In the genomic region with DNA sequence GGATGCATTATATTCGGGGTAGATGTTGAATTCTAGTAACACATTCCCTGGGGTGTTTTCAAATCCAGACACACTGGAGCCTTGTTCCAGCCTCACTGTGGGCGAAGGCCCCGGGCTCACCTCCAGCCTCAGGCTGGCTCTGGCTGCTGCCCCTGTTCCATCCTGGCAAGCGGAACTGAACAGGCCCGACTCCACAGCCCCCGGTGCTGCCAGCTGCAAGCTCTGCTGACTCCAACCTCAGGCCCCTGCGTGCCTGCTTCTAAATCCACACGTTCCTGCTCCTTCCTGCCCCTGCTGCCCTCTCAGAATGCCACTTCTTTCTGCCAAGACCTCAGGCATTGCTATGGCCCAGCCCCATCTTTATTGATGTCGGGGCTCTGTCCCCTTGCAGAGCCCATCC, we compare ENCODE assay signal across 10 cellular contexts.
DNase-seq lines count a peak whose midpoint lies in the region; ATAC-seq and TF ChIP-seq lines count a peak whose summit lies in the region.
"Had no signal": no experiment of that assay in that cellular context is flagged by ENCODE, and none has a peak within 500 bp of the region (broad histone marks: within the 10 kb centered on the region; RNA-seq: fewer than 3 reads in every experiment).

No MANE protein-coding gene starts in this region.

- TF ChIP-seq EP300 in Ishikawa (IDR thresholded peaks at IDR 0.05; ENCODE audit: borderline replicate concordance): no peak

- DNase-seq in cerebellum (ENCODE audit: low spot score) (peak; percentile 51), kidney tubule cell (ENCODE audit: low spot score) (peak; percentile 47), T-cell (no peak), AG08396 (ENCODE audit: low spot score) (no peak), GM10248 (ENCODE audit: extremely low spot score) (no peak)
- DNase-seq: activated T-cell treated with anti-CD3 and anti-CD28 coated beads, Interleukin-2, amount 50 U/mL, for 24 hours; NCI-H2081 had no signal

- peaks cover 31 to 48% (median 34%) of the 10 kb centered on the region in 3 donors for H3K4me1 Mint-ChIP-seq in T-cell

- no peaks in the 10 kb centered on the region for H3K27me3 Mint-ChIP-seq in T-cell
- H3K27me3 Mint-ChIP-seq: activated T-cell treated with anti-CD3 and anti-CD28 coated beads, Interleukin-2, amount 50 U/mL, for 24 hours had no signal

- no peak overlapping the region for H3K4me3 Mint-ChIP-seq in T-cell
- H3K4me3 Mint-ChIP-seq: activated T-cell treated with anti-CD3 and anti-CD28 coated beads, Interleukin-2, amount 50 U/mL, for 24 hours had no signal

- TF ChIP-seq RAD21 in Ishikawa (IDR thresholded peaks at IDR 0.05; ENCODE audit: low read depth): no peak

- H3K4me3 ChIP-seq in skin epidermis: no peak overlapping the region

- no peaks in the 10 kb centered on the region for H3K36me3 Mint-ChIP-seq in T-cell

- no peak overlapping the region for H3K27ac Mint-ChIP-seq in T-cell
- H3K27ac Mint-ChIP-seq: activated T-cell treated with anti-CD3 and anti-CD28 coated beads, Interleukin-2, amount 50 U/mL, for 24 hours had no signal

- CTCF ChIA-PET in T-cell (lab: Charles Lee) (no interaction called here), GM10248 (lab: Yijun Ruan, JAX) (interaction anchor here (1.1 to 1.9 kb wide), 3 partner anchors 10 to 28 kb away, joined by 3 to 9 read pairs (median 4); no protein-coding TSS in a partner anchor)

- peak overlapping the region in 20 of 21 experiments; percentile 25 to 82 (median 66) for H3K27ac ChIP-seq in skin epidermis

- H3K9me3 Mint-ChIP-seq in T-cell: no peaks in the 10 kb centered on the region
- H3K9me3 Mint-ChIP-seq: activated T-cell treated with anti-CD3 and anti-CD28 coated beads, Interleukin-2, amount 50 U/mL, for 24 hours had no signal

- POLR2A ChIA-PET in T-cell (lab: Charles Lee) (interaction anchor here in 1 of 2 donors (0.6 kb wide), 1 partner anchor 112 kb away, joined by 6 read pairs; no protein-coding TSS in a partner anchor), GM10248 (lab: Yijun Ruan, JAX) (no interaction called here)

- TF ChIP-seq CTCF in GM10248 (IDR thresholded peaks at IDR 0.05; ENCODE audit: control extremely low read depth, extremely low read depth, low read depth, missing control alignments): no peak

- no peak for ATAC-seq in GM19351 (IDR thresholded peaks at IDR 0.05; ENCODE audit: unreplicated experiment)
- no peak for ATAC-seq in T-cell (replicated peaks in 1 of 4)

TF ChIP-seq in Ishikawa, 13 proteins besides CTCF, POLR2A, EP300 and RAD21:
- no peak for TF ChIP-seq EGR1 (IDR thresholded peaks at IDR 0.05)
- TF ChIP-seq, protein P1, sequence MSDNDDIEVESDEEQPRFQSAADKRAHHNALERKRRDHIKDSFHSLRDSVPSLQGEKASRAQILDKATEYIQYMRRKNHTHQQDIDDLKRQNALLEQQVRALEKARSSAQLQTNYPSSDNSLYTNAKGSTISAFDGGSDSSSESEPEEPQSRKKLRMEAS (IDR thresholded peaks at IDR 0.05): peak; percentile 25

Comparison
In these comparisons a context has a peak if more than half of its experiments do, and no peak if none do; other contexts are left out.
1. DNase-seq: peak in cerebellum (single experiment) and kidney tubule cell (single experiment); none in T-cell (0 of 34), AG08396 (single experiment) and GM10248 (single experiment).